ENCODE assay signal across 8 cellular contexts in genomic region chr22:49958961-49959781, GRCh38. TPM values are rescaled to one million over a fixed set of nuclear protein-coding genes. Genes with fewer than 3 reads are reported as not detected.
DNase-seq lines count a peak whose midpoint lies in the region; ATAC-seq and TF ChIP-seq lines count a peak whose summit lies in the region.

No MANE protein-coding gene starts in this region.

- peaks cover 23% of the 10 kb centered on the region for H3K36me3 Mint-ChIP-seq in activated naive CD8-positive, alpha-beta T cell treated with anti-CD3 and anti-CD28 coated beads, Interleukin-2, amount 50 U/mL, for 24 hours (ENCODE audit: low read depth)

- H3K4me1 ChIP-seq in HUES64 (ENCODE audit: insufficient read depth, low read length) (peaks cover 6% of the 10 kb centered on the region; the same call in 1 of the 2 replicates), subcutaneous abdominal adipose tissue (ENCODE audit: control insufficient read depth in 5 of 5, insufficient read depth in 5 of 5, low read length in 5 of 5) (peaks cover 5 to 78% (median 74%) of the 10 kb centered on the region in 5 donors)

- no peak for TF ChIP-seq CTCF in kidney epithelial cell (IDR thresholded peaks at IDR 0.05; ENCODE audit: insufficient read depth, low read length, poor library complexity, severe bottlenecking)

- H3K9me3 Mint-ChIP-seq in activated naive CD8-positive, alpha-beta T cell treated with anti-CD3 and anti-CD28 coated beads, Interleukin-2, amount 50 U/mL, for 24 hours: no peaks in the 10 kb centered on the region

- 84% methylated on average over 28 of the region's 28 CpGs for WGBS in HUES64

- H3K9ac ChIP-seq in HUES64 (ENCODE audit: low read depth, low read length) (no peak overlapping the region), subcutaneous abdominal adipose tissue (ENCODE audit: low read length in 5 of 5) (peak overlapping the region; percentile 56 to 89 (median 82))

- DNase-seq in activated naive CD8-positive, alpha-beta T cell treated with anti-CD3 and anti-CD28 coated beads, Interleukin-2, amount 50 U/mL, for 24 hours: no peak
- DNase-seq in kidney epithelial cell (ENCODE audit: low read depth) (no peak), DMS114 treated with DMSO at 0.1 percent for 48 hours (lab: John Stamatoyannopoulos, UW; ENCODE audit: unreplicated experiment) (no peak)
- no peak for DNase-seq in stimulated activated CD4-positive, alpha-beta T cell treated with anti-CD3 and anti-CD28 coated beads, Interleukin-1b, Interleukin-23, amount 100 ng/mL, for 48 hours

- no peaks in the 10 kb centered on the region for H3K27me3 Mint-ChIP-seq in activated naive CD8-positive, alpha-beta T cell treated with anti-CD3 and anti-CD28 coated beads, Interleukin-2, amount 50 U/mL, for 24 hours

- ATAC-seq in activated naive CD8-positive, alpha-beta T cell treated with anti-CD3 and anti-CD28 coated beads, Interleukin-2, amount 50 U/mL, for 24 hours: no peak
- ATAC-seq in HG02840 (IDR thresholded peaks at IDR 0.05; ENCODE audit: low FRiP score, unreplicated experiment): no peak
- ATAC-seq in GM18520 (IDR thresholded peaks at IDR 0.05; ENCODE audit: unreplicated experiment): no peak

- H3K4me1 Mint-ChIP-seq in activated naive CD8-positive, alpha-beta T cell treated with anti-CD3 and anti-CD28 coated beads, Interleukin-2, amount 50 U/mL, for 24 hours: peaks cover 15% of the 10 kb centered on the region

- peak overlapping the region; percentile 89 for H3K27ac Mint-ChIP-seq in activated naive CD8-positive, alpha-beta T cell treated with anti-CD3 and anti-CD28 coated beads, Interleukin-2, amount 50 U/mL, for 24 hours

- H3K36me3 ChIP-seq in HUES64 (ENCODE audit: insufficient read depth, low read length): peaks cover 18% of the 10 kb centered on the region
- peaks cover 6% of the 10 kb centered on the region for H3K36me3 ChIP-seq in kidney epithelial cell (ENCODE audit: control insufficient read depth, insufficient read depth, low read length)
- H3K36me3 ChIP-seq in subcutaneous abdominal adipose tissue (ENCODE audit: control insufficient read depth in 5 of 5, insufficient read depth in 5 of 5, low read length in 5 of 5): peaks cover 0 to 24% (median 20%) of the 10 kb centered on the region in 5 donors

- no peak overlapping the region for H3K27ac ChIP-seq in HUES64 (ENCODE audit: low read depth, low read length)
- H3K27ac ChIP-seq in subcutaneous abdominal adipose tissue (ENCODE audit: low read depth, low read length): peak overlapping the region; percentile 92

- H3K4me3 ChIP-seq in HUES64 (ENCODE audit: low read length): peak overlapping the region; percentile 88
- peak overlapping the region; percentile 80 for H3K4me3 ChIP-seq in kidney epithelial cell (ENCODE audit: low read depth, low read length)
- H3K4me3 ChIP-seq in subcutaneous abdominal adipose tissue (ENCODE audit: low read depth in 1 of 5, low read length in 5 of 5): peak overlapping the region; percentile 63 to 99 (median 64)

- H3K27me3 ChIP-seq in HUES64 (ENCODE audit: insufficient read depth, low read length) (peaks cover 7% of the 10 kb centered on the region; the same call in 1 of the 2 replicates), kidney epithelial cell (ENCODE audit: control insufficient read depth, insufficient read depth, low read length) (no peaks in the 10 kb centered on the region), subcutaneous abdominal adipose tissue (ENCODE audit: control insufficient read depth in 5 of 5, insufficient read depth in 4 of 5, low read length in 5 of 5) (no peaks in the 10 kb centered on the region)

- H3K4me3 Mint-ChIP-seq in activated naive CD8-positive, alpha-beta T cell treated with anti-CD3 and anti-CD28 coated beads, Interleukin-2, amount 50 U/mL, for 24 hours: peak overlapping the region; percentile 84

- H3K9me3 ChIP-seq in HUES64 (ENCODE audit: insufficient read depth, low read depth, low read length): no peaks in the 10 kb centered on the region
- no peaks in the 10 kb centered on the region for H3K9me3 ChIP-seq in subcutaneous abdominal adipose tissue (ENCODE audit: control insufficient read depth in 5 of 5, low read length in 5 of 5)

RNA-seq across cellular contexts. Expression of gene PIM3, which starts 1.4 kb away (rescaled TPM):
- polyA plus RNA-seq in HUES64 (2013, experiment 1 of 2): 12.5 TPM
- 14.9 TPM for polyA plus RNA-seq in HUES64 (2013, experiment 2 of 2)
- total RNA-seq in kidney epithelial cell: 66.9 and 77.3 TPM in 2 replicates

RNA-seq across cellular contexts. Expression of gene CRELD2, which starts 40.7 kb away (rescaled TPM):
- 26.5 TPM for polyA plus RNA-seq in HUES64 (2013, experiment 1 of 2)
- polyA plus RNA-seq in HUES64 (2013, experiment 2 of 2): 22.8 TPM
- total RNA-seq in kidney epithelial cell: 59.1 and 68.2 TPM in 2 replicates

RNA-seq across cellular contexts. Expression of gene ALG12, which starts 40.9 kb away (rescaled TPM):
- 13.5 TPM for polyA plus RNA-seq in HUES64 (2013, experiment 1 of 2)
- 15.2 TPM for polyA plus RNA-seq in HUES64 (2013, experiment 2 of 2)
- 24.3 and 26.2 TPM in 2 replicates for total RNA-seq in kidney epithelial cell

RNA-seq across cellular contexts. Expression of gene IL17REL, which starts 53.4 kb away (rescaled TPM):
- polyA plus RNA-seq in HUES64 (2013, experiment 1 of 2): not detected
- polyA plus RNA-seq in HUES64 (2013, experiment 2 of 2): 0.06 TPM
- total RNA-seq in kidney epithelial cell: not detected in 2 replicates
